ENCODE assay signal across 10 cellular contexts in the genomic region with DNA sequence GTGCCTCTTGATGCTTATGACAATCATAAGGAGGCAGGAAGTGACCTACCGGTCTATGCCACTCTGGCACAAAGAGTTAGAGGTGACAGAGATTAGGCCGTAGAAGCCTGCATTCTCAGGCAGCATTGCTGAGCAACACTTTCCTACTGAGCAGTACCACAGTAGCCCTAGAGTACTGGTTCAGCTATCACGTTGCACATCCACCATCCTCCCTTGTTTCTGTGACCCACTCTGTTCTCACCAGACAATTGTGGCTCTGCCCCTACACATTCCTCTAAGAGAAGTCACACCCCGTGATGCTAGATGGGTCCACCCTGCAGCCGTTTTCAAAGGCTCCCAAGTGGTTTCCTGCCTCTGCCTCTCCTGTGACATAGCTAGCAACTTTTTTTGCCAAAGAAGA. TPM values are rescaled to one million over a fixed set of nuclear protein-coding genes. Genes with fewer than 3 reads are reported as not detected.
DNase-seq lines count a peak whose midpoint lies in the region; ATAC-seq and TF ChIP-seq lines count a peak whose summit lies in the region.
"Had no signal": no experiment of that assay in that cellular context is flagged by ENCODE, and none has a peak within 500 bp of the region (broad histone marks: within the 10 kb centered on the region; RNA-seq: fewer than 3 reads in every experiment).

No MANE protein-coding gene starts in this region.

- no peak overlapping the region for H4K91ac ChIP-seq in trophoblast cell (ENCODE audit: low read depth, low read length)

- no peak overlapping the region for H2BK5ac ChIP-seq in trophoblast cell (ENCODE audit: low read depth, low read length, poor library complexity)

- no peaks in the 10 kb centered on the region for H3K79me1 ChIP-seq in trophoblast cell (ENCODE audit: low read length)

- peak overlapping the region in 1 of 2 donors; percentile 12 for H3K4me3 Mint-ChIP-seq in activated T-cell treated with anti-CD3 and anti-CD28 coated beads, Interleukin-2, amount 50 U/mL, for 72 hours

- no peak overlapping the region for H4K8ac ChIP-seq in trophoblast cell (ENCODE audit: low read depth, low read length)

- H3K23ac ChIP-seq in trophoblast cell (ENCODE audit: low read length): no peak overlapping the region

- H2AK5ac ChIP-seq in trophoblast cell (ENCODE audit: low read length): no peak overlapping the region

- peaks cover 0 to 8% (median 0%) of the 10 kb centered on the region in 3 donors for H3K9me3 ChIP-seq in tibial artery
- peaks cover 5% of the 10 kb centered on the region for H3K9me3 ChIP-seq in trophoblast cell (ENCODE audit: insufficient read depth, low read depth, low read length)
- H3K9me3 ChIP-seq: BE2C had no signal

- no peaks in the 10 kb centered on the region for H3K27me3 Mint-ChIP-seq in activated T-cell treated with anti-CD3 and anti-CD28 coated beads, Interleukin-2, amount 50 U/mL, for 72 hours (ENCODE audit: low read depth)

- H3K79me2 ChIP-seq in trophoblast cell (ENCODE audit: control insufficient read depth, insufficient read depth, low read length, poor library complexity): no peaks in the 10 kb centered on the region

- no peaks in the 10 kb centered on the region for H3K36me3 ChIP-seq in tibial artery
- peaks cover 0 to 2% of the 10 kb centered on the region in 2 experiments for H3K36me3 ChIP-seq in trophoblast cell (ENCODE audit: control insufficient read depth in 1 of 2, insufficient read depth in 2 of 2, low read length in 2 of 2)
- H3K36me3 ChIP-seq: BE2C had no signal

- H3K36me3 Mint-ChIP-seq in activated T-cell treated with anti-CD3 and anti-CD28 coated beads, Interleukin-2, amount 50 U/mL, for 72 hours (ENCODE audit: insufficient read depth in 2 of 2): peaks cover 2 to 3% of the 10 kb centered on the region in 2 donors

- H3K4me1 Mint-ChIP-seq in activated T-cell treated with anti-CD3 and anti-CD28 coated beads, Interleukin-2, amount 50 U/mL, for 72 hours (ENCODE audit: low read depth): peaks cover 12% of the 10 kb centered on the region

- peaks cover 2 to 4% of the 10 kb centered on the region in 2 donors for H3K9me3 Mint-ChIP-seq in activated T-cell treated with anti-CD3 and anti-CD28 coated beads, Interleukin-2, amount 50 U/mL, for 72 hours

- ATAC-seq in activated T-cell treated with anti-CD3 and anti-CD28 coated beads, Interleukin-2, amount 50 U/mL, for 72 hours (replicated peaks in 1 of 2): peak; percentile 88 to 95
- ATAC-seq in GM21529 (IDR thresholded peaks at IDR 0.05; ENCODE audit: unreplicated experiment) (no peak), HG03139 (IDR thresholded peaks at IDR 0.05; ENCODE audit: unreplicated experiment) (no peak)
- ATAC-seq: Panc1 had no signal

- TF ChIP-seq CTCF in fibroblast of villous mesenchyme (IDR thresholded peaks at IDR 0.05; ENCODE audit: insufficient read depth, low read depth, low read length) (no peak), tibial artery (IDR thresholded peaks at IDR 0.05) (no peak)

- H3K27ac ChIP-seq in tibial artery (no peak overlapping the region), trophoblast cell (ENCODE audit: low read depth, low read length) (no peak overlapping the region)

- H2BK12ac ChIP-seq in trophoblast cell (ENCODE audit: low read length): no peak overlapping the region

- no peak overlapping the region for H3K9ac ChIP-seq in trophoblast cell (ENCODE audit: low read length)

- peak overlapping the region; percentile 31 for H3K27ac Mint-ChIP-seq in activated T-cell treated with anti-CD3 and anti-CD28 coated beads, Interleukin-2, amount 50 U/mL, for 72 hours

- no peak overlapping the region for H2BK120ac ChIP-seq in trophoblast cell (ENCODE audit: insufficient read depth, low read length, poor library complexity)

- no peak overlapping the region for H3K18ac ChIP-seq in trophoblast cell (ENCODE audit: low read length)

- H3K4me2 ChIP-seq in trophoblast cell (ENCODE audit: low read length): no peak overlapping the region

- H3K4ac ChIP-seq in trophoblast cell (ENCODE audit: low read depth, low read length): no peak overlapping the region

- no CpG with 5 or more reads among the region's 5 CpGs for WGBS in trophoblast cell (ENCODE audit: extremely low coverage, insufficient coverage, insufficient read length)

- H2AFZ ChIP-seq in trophoblast cell (ENCODE audit: insufficient read depth, low read length, poor library complexity): no peak overlapping the region

- H3K27me3 ChIP-seq in tibial artery (no peaks in the 10 kb centered on the region), trophoblast cell (ENCODE audit: insufficient read depth, low read length) (no peaks in the 10 kb centered on the region)
- H3K27me3 ChIP-seq: BE2C had no signal

- no peak overlapping the region for H4K12ac ChIP-seq in trophoblast cell (ENCODE audit: low read depth, low read length)

- no peaks in the 10 kb centered on the region for H3K4me1 ChIP-seq in tibial artery
- no peaks in the 10 kb centered on the region for H3K4me1 ChIP-seq in trophoblast cell (ENCODE audit: control insufficient read depth in 1 of 2, insufficient read depth in 2 of 2, low read length in 2 of 2)
- H3K4me1 ChIP-seq: BE2C had no signal

- peak; percentile 13 for DNase-seq in stimulated activated CD4-positive, alpha-beta T cell treated with anti-CD3 and anti-CD28 coated beads, Interleukin-1b, Interleukin-23, amount 100 ng/mL, for 48 hours
- no peak for DNase-seq in stimulated activated CD4-positive, alpha-beta T cell treated with anti-CD3 and anti-CD28 coated beads, Interleukin-12 subunit alpha, Interleukin-12 subunit beta, amount 100 ng/mL, for 4 hours
- DNase-seq in activated T-cell treated with anti-CD3 and anti-CD28 coated beads, Interleukin-2, amount 50 U/mL, for 72 hours: peak; percentile 14 to 22
- DNase-seq in fibroblast of villous mesenchyme (ENCODE audit: low read depth): peak; percentile 28
- no peak for DNase-seq in tibial artery
- DNase-seq in trophoblast cell: no peak
- DNase-seq: BE2C had no signal

- intact Hi-C loops in tibial artery (cut with DNase I; ENCODE audit: low total_unique reads): no loop called here

- no peak overlapping the region for H3K4me3 ChIP-seq in fibroblast of villous mesenchyme (ENCODE audit: low read depth, low read length)
- H3K4me3 ChIP-seq in tibial artery: no peak overlapping the region
- H3K4me3 ChIP-seq in trophoblast cell (ENCODE audit: low read depth, low read length): no peak overlapping the region

- no peak overlapping the region for H3K14ac ChIP-seq in trophoblast cell (ENCODE audit: low read length)

RNA-seq across cellular contexts. Expression of a gene that starts 22.6 kb away (rescaled TPM):
- total RNA-seq in activated T-cell treated with anti-CD3 and anti-CD28 coated beads, Interleukin-2, amount 50 U/mL, for 72 hours: 10 to 100 TPM; 66.0 to 66.8 TPM
- total RNA-seq in fibroblast of villous mesenchyme: 47.0 and 66.1 TPM in 2 replicates
- 48.3 and 48.5 TPM in 2 replicates for polyA plus RNA-seq in trophoblast cell (2013)

RNA-seq across cellular contexts. Expression of a gene that starts 34.6 kb away (rescaled TPM):
- 1 to 10 TPM; 1.0 to 1.5 TPM for total RNA-seq in activated T-cell treated with anti-CD3 and anti-CD28 coated beads, Interleukin-2, amount 50 U/mL, for 72 hours
- total RNA-seq in fibroblast of villous mesenchyme: under 0.01 TPM in 2 replicates
- 0.21 and 0.36 TPM in 2 replicates for polyA plus RNA-seq in trophoblast cell (2013)

Comparison
In these comparisons a context has a peak if more than half of its experiments do, and no peak if none do; other contexts are left out.
1. DNase-seq: peak in stimulated activated CD4-positive, alpha-beta T cell treated with anti-CD3 and anti-CD28 coated beads, Interleukin-1b, Interleukin-23, amount 100 ng/mL, for 48 hours (single experiment), activated T-cell treated with anti-CD3 and anti-CD28 coated beads, Interleukin-2, amount 50 U/mL, for 72 hours (2 of 2) and fibroblast of villous mesenchyme (single experiment); none in stimulated activated CD4-positive, alpha-beta T cell treated with anti-CD3 and anti-CD28 coated beads, Interleukin-12 subunit alpha, Interleukin-12 subunit beta, amount 100 ng/mL, for 4 hours (single experiment), tibial artery (0 of 2) and trophoblast cell (0 of 2).
2. ATAC-seq: peak in activated T-cell treated with anti-CD3 and anti-CD28 coated beads, Interleukin-2, amount 50 U/mL, for 72 hours (2 of 2); none in GM21529 (single experiment) and HG03139 (single experiment).